Comparison of ENCODE assay signal across 8 cellular contexts in genomic region chr5:140546851-140547507, GRCh38. TPM values are rescaled to one million over a fixed set of nuclear protein-coding genes. Genes with fewer than 3 reads are reported as not detected.
DNase-seq lines count a peak whose midpoint lies in the region; ATAC-seq and TF ChIP-seq lines count a peak whose summit lies in the region.

No MANE protein-coding gene starts in this region.

- TF ChIP-seq CTCF in mucosa of descending colon (IDR thresholded peaks at IDR 0.05) = no peak

- no peak for ATAC-seq in stimulated activated naive CD8-positive, alpha-beta T cell treated with anti-CD3 and anti-CD28 coated beads, Interleukin-15, Interleukin-2, amounts not matched to agents 100 U/mL and 50 U/mL, for 24 hours
- ATAC-seq in central memory CD8-positive, alpha-beta T cell (replicated peaks; ENCODE audit: extremely low read depth, poor library complexity, severe bottlenecking) = no peak
- ATAC-seq in mucosa of descending colon (peak; percentile 36), GM21447 (IDR thresholded peaks at IDR 0.05; ENCODE audit: unreplicated experiment) (no peak), GM18517 (IDR thresholded peaks at IDR 0.05; ENCODE audit: unreplicated experiment) (no peak), GM19397 (IDR thresholded peaks at IDR 0.05; ENCODE audit: unreplicated experiment) (no peak)

- DNase-seq in stimulated activated naive CD8-positive, alpha-beta T cell treated with anti-CD3 and anti-CD28 coated beads, Interleukin-15, Interleukin-2, amounts not matched to agents 100 U/mL and 50 U/mL, for 24 hours = no peak
- DNase-seq in central memory CD8-positive, alpha-beta T cell (ENCODE audit: low spot score in 2 of 2) = no peak
- DNase-seq in mucosa of descending colon = peak; percentile 44 to 73 (median 61)
- no peak for DNase-seq in NOMO-1 (lab: John Stamatoyannopoulos, UW; ENCODE audit: unreplicated experiment in 2 of 2)

- H3K4me3 Mint-ChIP-seq in stimulated activated naive CD8-positive, alpha-beta T cell treated with anti-CD3 and anti-CD28 coated beads, Interleukin-15, Interleukin-2, amounts not matched to agents 100 ng/mL and 50 ng/mL, for 24 hours = peak overlapping the region; percentile 84
- peak overlapping the region; percentile 66 for H3K4me3 Mint-ChIP-seq in central memory CD8-positive, alpha-beta T cell

- H3K9me3 Mint-ChIP-seq in stimulated activated naive CD8-positive, alpha-beta T cell treated with anti-CD3 and anti-CD28 coated beads, Interleukin-15, Interleukin-2, amounts not matched to agents 100 ng/mL and 50 ng/mL, for 24 hours = no peaks in the 10 kb centered on the region
- H3K9me3 Mint-ChIP-seq in central memory CD8-positive, alpha-beta T cell = no peaks in the 10 kb centered on the region

- H3K36me3 ChIP-seq in mucosa of descending colon (ENCODE audit: low read depth) = no peaks in the 10 kb centered on the region

- H3K27ac Mint-ChIP-seq in stimulated activated naive CD8-positive, alpha-beta T cell treated with anti-CD3 and anti-CD28 coated beads, Interleukin-15, Interleukin-2, amounts not matched to agents 100 ng/mL and 50 ng/mL, for 24 hours = peak overlapping the region; percentile 92
- peak overlapping the region; percentile 93 for H3K27ac Mint-ChIP-seq in central memory CD8-positive, alpha-beta T cell (ENCODE audit: low read depth)

- H3K9me3 ChIP-seq in mucosa of descending colon = no peaks in the 10 kb centered on the region

- H3K36me3 Mint-ChIP-seq in stimulated activated naive CD8-positive, alpha-beta T cell treated with anti-CD3 and anti-CD28 coated beads, Interleukin-15, Interleukin-2, amounts not matched to agents 100 ng/mL and 50 ng/mL, for 24 hours (ENCODE audit: low read depth) = peaks cover 54% of the 10 kb centered on the region
- H3K36me3 Mint-ChIP-seq in central memory CD8-positive, alpha-beta T cell (ENCODE audit: insufficient read depth) = peaks cover 26% of the 10 kb centered on the region

- peaks cover 42% of the 10 kb centered on the region for H3K4me1 ChIP-seq in mucosa of descending colon (ENCODE audit: low read depth)

- intact Hi-C loops in mucosa of descending colon (cut with DNase I, micrococcal nuclease) = loop anchor here in 1 of 2 donors (10.0 kb wide), 2 partner anchors 88 to 182 kb away; partner anchors contain the start of genes CD14, SLC4A9 and TMCO6

- no peaks in the 10 kb centered on the region for H3K27me3 Mint-ChIP-seq in stimulated activated naive CD8-positive, alpha-beta T cell treated with anti-CD3 and anti-CD28 coated beads, Interleukin-15, Interleukin-2, amounts not matched to agents 100 ng/mL and 50 ng/mL, for 24 hours
- H3K27me3 Mint-ChIP-seq in central memory CD8-positive, alpha-beta T cell = no peaks in the 10 kb centered on the region

- peaks cover 50% of the 10 kb centered on the region for H3K4me1 Mint-ChIP-seq in stimulated activated naive CD8-positive, alpha-beta T cell treated with anti-CD3 and anti-CD28 coated beads, Interleukin-15, Interleukin-2, amounts not matched to agents 100 ng/mL and 50 ng/mL, for 24 hours (ENCODE audit: low read depth)
- H3K4me1 Mint-ChIP-seq in central memory CD8-positive, alpha-beta T cell = peaks cover 23% of the 10 kb centered on the region

- H3K4me3 ChIP-seq in mucosa of descending colon = peak overlapping the region; percentile 14

RNA-seq across cellular contexts. Expression of gene EIF4EBP3, which starts 0.5 kb away (rescaled TPM):
- 10 to 100 TPM; 18.5 to 51.9 (median 23.1) TPM for total RNA-seq in mucosa of descending colon

RNA-seq across cellular contexts. Expression of gene SRA1, which starts 10.3 kb away (rescaled TPM):
- total RNA-seq in mucosa of descending colon = 10 to 100 TPM; 27.9 to 38.0 (median 31.8) TPM

RNA-seq across cellular contexts. Expression of gene APBB3, which starts 17.4 kb away (rescaled TPM):
- total RNA-seq in mucosa of descending colon = 10 to 100 TPM; 18.8 to 32.5 (median 21.2) TPM

RNA-seq across cellular contexts. Expression of gene SLC35A4, which starts 17.6 kb away (rescaled TPM):
- 10 to 100 TPM; 65.5 to 96.9 (median 93.8) TPM for total RNA-seq in mucosa of descending colon

Comparison
In these comparisons a context has a peak if more than half of its experiments do, and no peak if none do; other contexts are left out.
1. DNase-seq: peak in mucosa of descending colon (3 of 3); none in stimulated activated naive CD8-positive, alpha-beta T cell treated with anti-CD3 and anti-CD28 coated beads, Interleukin-15, Interleukin-2, amounts not matched to agents 100 U/mL and 50 U/mL, for 24 hours (single experiment), central memory CD8-positive, alpha-beta T cell (0 of 2) and NOMO-1 (0 of 2).